Comparison of ENCODE assay signal across 1 cellular context in the genomic region with DNA sequence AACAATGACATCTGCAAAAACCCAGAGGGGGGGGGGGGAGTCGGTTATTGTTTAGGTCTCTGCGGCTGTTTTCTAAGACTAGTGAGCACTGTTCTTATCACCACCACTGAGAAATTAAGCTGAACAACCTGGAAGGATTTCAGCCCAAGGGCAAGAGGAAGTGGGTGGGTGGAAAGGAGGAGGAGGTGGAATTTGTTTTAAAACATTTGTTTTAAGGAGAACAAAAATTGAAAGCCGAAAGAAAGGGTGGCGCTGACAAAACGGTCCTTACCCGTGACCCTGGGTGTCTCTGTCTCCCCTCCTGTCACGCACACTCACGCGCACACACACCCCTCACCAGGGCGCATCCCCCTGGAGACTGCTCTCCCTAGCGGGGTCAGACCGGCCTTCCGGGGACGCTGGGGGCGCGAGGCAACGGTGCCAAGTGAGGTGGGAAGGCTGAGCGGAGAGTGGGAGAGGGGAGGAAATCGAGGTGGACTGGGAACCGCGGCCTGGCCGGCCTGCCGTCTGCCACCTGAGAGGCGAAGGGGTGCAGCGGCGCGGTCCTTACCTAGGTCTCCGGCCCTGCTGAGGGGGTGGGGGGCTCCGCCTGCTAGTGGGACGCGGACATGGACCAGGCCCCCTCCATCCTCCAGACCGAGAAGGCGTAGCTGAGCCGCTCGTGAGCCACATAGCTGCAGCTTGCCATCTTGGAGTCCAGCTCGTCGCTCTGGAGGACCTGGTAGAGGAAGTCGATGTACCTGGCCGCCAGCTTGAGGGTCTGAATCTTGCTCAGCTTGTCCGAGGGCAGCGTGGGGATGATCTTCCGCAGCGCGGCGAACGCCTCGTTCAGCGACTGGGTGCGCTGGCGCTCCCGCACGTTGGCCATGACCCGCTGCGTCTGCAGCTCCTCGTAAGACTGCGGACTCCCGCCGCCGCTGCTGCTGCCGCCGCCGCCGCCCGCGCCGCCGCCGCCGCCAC.
TF ChIP-seq lines count a peak whose summit lies in the region.

No MANE protein-coding gene starts in this region.

TF ChIP-seq in HCT116, 20 proteins besides CTCF, POLR2A, EP300 and RAD21:
- TF ChIP-seq POLR2AphosphoS5 (IDR thresholded peaks at IDR 0.05; ENCODE audit: low read depth, low read length) (no peak), EZH2 (IDR thresholded peaks at IDR 0.05) (no peak), EZH2phosphoT487 (IDR thresholded peaks at IDR 0.05; ENCODE audit: borderline replicate concordance) (no peak), ZBTB33 (IDR thresholded peaks at IDR 0.05; ENCODE audit: extremely low read depth, insufficient replicate concordance, low read length) (no peak), TCF7L2 (IDR thresholded peaks at IDR 0.05; ENCODE audit: borderline replicate concordance, extremely low read depth, insufficient read depth, insufficient read length) (no peak), SRF (IDR thresholded peaks at IDR 0.05; ENCODE audit: low read depth) (no peak), FOSL1 (IDR thresholded peaks at IDR 0.05; ENCODE audit: low read depth) (no peak)
TF ChIP-seq in HCT116: peak in this region for 0.
